In genomic region chr16:75263291-75263962, GRCh38 we compare ENCODE assay signal across 10 cellular contexts. TPM values are rescaled to one million over a fixed set of nuclear protein-coding genes. Genes with fewer than 3 reads are reported as not detected.
DNase-seq lines count a peak whose midpoint lies in the region; TF ChIP-seq lines count a peak whose summit lies in the region.
"Had no signal": no experiment of that assay in that cellular context is flagged by ENCODE, and none has a peak within 500 bp of the region (broad histone marks: within the 10 kb centered on the region; RNA-seq: fewer than 3 reads in every experiment).

No MANE protein-coding gene starts in this region.

- DNase-seq in RWPE1 (ENCODE audit: low spot score) (no peak), endodermal cell (no peak), tibial nerve (ENCODE audit: low spot score in 2 of 2) (no peak), activated gamma-delta T cell treated with Interleukin-2 at 50 U/mL for 16 hours (no peak), NCI-H1105 treated with DMSO at 0.1 percent for 48 hours (lab: John Stamatoyannopoulos, UW) (no peak), NCI-H146 treated with DMSO at 0.1 percent for 48 hours (lab: John Stamatoyannopoulos, UW; ENCODE audit: unreplicated experiment) (no peak)
- DNase-seq: activated T-cell treated with anti-CD3 and anti-CD28 coated beads, Interleukin-2, amount 50 U/mL, for 72 hours; NCI-H1694 treated with DMSO at 0.1 percent for 48 hours had no signal

- TF ChIP-seq EP300 in tibial nerve (IDR thresholded peaks at IDR 0.05), result no peak

- no peaks in the 10 kb centered on the region for H3K27me3 Mint-ChIP-seq in endodermal cell (ENCODE audit: insufficient read depth)

- no peak for TF ChIP-seq POLR2A in tibial nerve (IDR thresholded peaks at IDR 0.05)

- H3K9ac ChIP-seq in endodermal cell (ENCODE audit: extremely low read depth, low read length, poor library complexity, severe bottlenecking) (no peak overlapping the region), mucosa of stomach (ENCODE audit: low read length) (peak overlapping the region; percentile 99)

- peak overlapping the region; percentile 73 for H3K4me3 Mint-ChIP-seq in endodermal cell

- H3K9me3 ChIP-seq in endodermal cell (ENCODE audit: control insufficient read depth, low read length) (no peaks in the 10 kb centered on the region), mucosa of stomach (ENCODE audit: control insufficient read depth, low read length) (no peaks in the 10 kb centered on the region), tibial nerve (no peaks in the 10 kb centered on the region)
- H3K9me3 ChIP-seq: neutrophil had no signal

- peaks cover 33% of the 10 kb centered on the region for H3K4me1 Mint-ChIP-seq in endodermal cell

- no peak for TF ChIP-seq CTCF in RWPE1 (conservative IDR thresholded peaks at IDR 0.05; ENCODE audit: low read depth)
- TF ChIP-seq CTCF in endodermal cell (conservative IDR thresholded peaks at IDR 0.05), result no peak
- no peak for TF ChIP-seq CTCF in tibial nerve (IDR thresholded peaks at IDR 0.05)

- H3K27ac ChIP-seq in RWPE1 (peak overlapping the region; percentile 91), endodermal cell (ENCODE audit: low read depth, low read length) (no peak overlapping the region), tibial nerve (peak overlapping the region in 3 of 4 donors; percentile 87 to 91 (median 88))
- H3K27ac ChIP-seq: neutrophil had no signal

- H3K36me3 ChIP-seq in endodermal cell (ENCODE audit: control insufficient read depth, insufficient read depth, low read length) (no peaks in the 10 kb centered on the region), mucosa of stomach (ENCODE audit: control insufficient read depth, insufficient read depth, low read length) (no peaks in the 10 kb centered on the region), tibial nerve (no peaks in the 10 kb centered on the region)
- H3K36me3 ChIP-seq: neutrophil had no signal

- H3K36me3 Mint-ChIP-seq in endodermal cell (ENCODE audit: low read depth), result peaks cover 3% of the 10 kb centered on the region

- no peaks in the 10 kb centered on the region for H3K27me3 ChIP-seq in endodermal cell (ENCODE audit: control insufficient read depth, insufficient read depth, low read length, poor library complexity, severe bottlenecking)
- H3K27me3 ChIP-seq in mucosa of stomach (ENCODE audit: control insufficient read depth, insufficient read depth, low read length), result peaks cover 3% of the 10 kb centered on the region
- H3K27me3 ChIP-seq in tibial nerve, result no peaks in the 10 kb centered on the region

- H3K4me3 ChIP-seq in endodermal cell (ENCODE audit: low read length) (no peak overlapping the region), mucosa of stomach (ENCODE audit: low read length) (no peak overlapping the region), tibial nerve (peak overlapping the region in 2 of 4 donors; percentile 84 to 91)

- WGBS in endodermal cell (ENCODE audit: insufficient coverage in 1 of 2, insufficient read length in 1 of 2), 2 experiments, result 92 to 94% methylated on average over 6 to 14 of the region's 14 CpGs
- WGBS in tibial nerve, 2 donors, result 41 to 53% methylated on average over 10 to 14 of the region's 14 CpGs

- CTCF ChIA-PET in RWPE1 (lab: Yijun Ruan, JAX), result no interaction called here

- POLR2A ChIA-PET in RWPE1 (lab: Yijun Ruan, JAX; ENCODE audit: low non-redundant PET), result no interaction called here

- H3K27ac Mint-ChIP-seq in endodermal cell, result no peak overlapping the region
- H3K27ac Mint-ChIP-seq: activated T-cell treated with anti-CD3 and anti-CD28 coated beads, Interleukin-2, amount 50 U/mL, for 72 hours had no signal

- no peaks in the 10 kb centered on the region for H3K9me3 Mint-ChIP-seq in endodermal cell
- H3K9me3 Mint-ChIP-seq: activated T-cell treated with anti-CD3 and anti-CD28 coated beads, Interleukin-2, amount 50 U/mL, for 72 hours had no signal

- H3K4me1 ChIP-seq in endodermal cell (ENCODE audit: control insufficient read depth, insufficient read depth, low read length) (peaks cover 14% of the 10 kb centered on the region), mucosa of stomach (ENCODE audit: control insufficient read depth, insufficient read depth, low read length) (peaks cover 54% of the 10 kb centered on the region), tibial nerve (peaks cover 0 to 72% (median 39%) of the 10 kb centered on the region in 4 donors)

RNA-seq across cellular contexts. Expression of gene BCAR1, which starts 12.0 kb away (rescaled TPM):
- total RNA-seq in endodermal cell (10 to 100 TPM; 56.2 to 74.3 TPM), tibial nerve (10 to 100 TPM; 41.0 to 57.3 (median 42.9) TPM)
- polyA plus RNA-seq in endodermal cell (2013, experiment 1 of 2), result 38.6 TPM
- polyA plus RNA-seq in endodermal cell (2013, experiment 2 of 2), result 33.2 TPM

RNA-seq across cellular contexts. Expression of gene CTRB1, which starts 44.6 kb away (rescaled TPM):
- total RNA-seq in endodermal cell (not detected), tibial nerve (10 to 100 TPM in 1 of 4 donors, 1 to 10 TPM in 2, under 1 TPM in 1; 0.59 to 24.3 (median 1.2) TPM)
- not detected for polyA plus RNA-seq in endodermal cell (2013, experiment 1 of 2)
- polyA plus RNA-seq in endodermal cell (2013, experiment 2 of 2), result not detected
- total RNA-seq: activated T-cell treated with anti-CD3 and anti-CD28 coated beads, Interleukin-2, amount 50 U/mL, for 72 hours had no signal

RNA-seq across cellular contexts. Expression of gene CTRB2, which starts 56.5 kb away (rescaled TPM):
- total RNA-seq in endodermal cell, result not detected
- polyA plus RNA-seq in endodermal cell (2013, experiment 1 of 2), result not detected
- not detected for polyA plus RNA-seq in endodermal cell (2013, experiment 2 of 2)
- total RNA-seq in tibial nerve, result 10 to 100 TPM in 3 of 4 donors, 1 to 10 TPM in 1; 4.2 to 45.0 (median 15.5) TPM
- total RNA-seq: activated T-cell treated with anti-CD3 and anti-CD28 coated beads, Interleukin-2, amount 50 U/mL, for 72 hours had no signal

Comparison
In these comparisons a context has a peak if more than half of its experiments do, and no peak if none do; other contexts are left out.
1. RNA of gene CTRB2, which starts 56.5 kb away (total RNA-seq): 4.2 to 45.0 TPM in tibial nerve; not detected in endodermal cell; every median in the first group is over 4 times any median in the second.